ENCODE assay signal across 8 cellular contexts in the genomic region with DNA sequence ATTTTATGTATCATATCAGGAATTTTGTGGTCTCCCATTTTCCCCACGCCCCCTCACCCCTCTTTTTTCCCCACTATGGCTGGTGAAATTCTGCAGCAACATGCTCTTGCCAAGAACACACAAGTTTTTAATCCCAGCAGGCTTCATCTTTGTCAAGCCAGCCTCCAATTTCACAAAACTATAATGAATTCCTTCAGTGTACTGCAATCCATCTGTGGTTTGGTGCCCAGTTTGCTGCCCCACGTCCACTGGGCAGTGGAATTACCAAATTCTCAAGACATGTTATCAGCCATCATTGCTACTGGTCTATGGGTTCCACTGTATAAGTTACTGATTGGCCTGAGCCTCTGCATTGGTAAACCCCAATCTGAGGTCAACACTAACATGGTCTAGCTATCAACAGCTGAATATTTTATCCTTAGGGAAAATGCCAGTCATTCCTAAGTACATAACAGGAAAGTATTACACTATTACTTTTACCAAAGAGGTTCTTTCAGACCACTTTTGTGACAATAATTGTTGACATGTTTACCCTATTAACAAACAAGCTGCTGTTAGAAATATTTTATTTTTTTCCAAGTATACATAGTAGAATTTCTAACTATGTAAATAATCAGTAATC. TPM values are rescaled to one million over a fixed set of nuclear protein-coding genes. Genes with fewer than 3 reads are reported as not detected.
DNase-seq lines count a peak whose midpoint lies in the region; ATAC-seq and TF ChIP-seq lines count a peak whose summit lies in the region.

No MANE protein-coding gene starts in this region.

- peak overlapping the region; percentile 95 to 99 (median 96) for H3K27ac ChIP-seq in transverse colon

- H3K27me3 Mint-ChIP-seq in activated T-cell treated with anti-CD3 and anti-CD28 coated beads, Interleukin-2, amount 50 U/mL, for 4 hours (ENCODE audit: low read depth) = peaks cover 2% of the 10 kb centered on the region
- H3K27me3 Mint-ChIP-seq in brain (peaks cover 13% of the 10 kb centered on the region), mesothelial cell of epicardium (ENCODE audit: low read depth) (no peaks in the 10 kb centered on the region)

- H3K4me3 Mint-ChIP-seq in activated T-cell treated with anti-CD3 and anti-CD28 coated beads, Interleukin-2, amount 50 U/mL, for 4 hours = peak overlapping the region; percentile 7
- H3K4me3 Mint-ChIP-seq in brain (peak overlapping the region; percentile 80 to 100 (median 94)), mesothelial cell of epicardium (no peak overlapping the region)

- intact Hi-C loops in transverse colon (cut with DNase I; ENCODE audit: low total_unique reads) = no loop called here

- peaks cover 15% of the 10 kb centered on the region for H3K36me3 Mint-ChIP-seq in activated T-cell treated with anti-CD3 and anti-CD28 coated beads, Interleukin-2, amount 50 U/mL, for 4 hours (ENCODE audit: insufficient read depth)
- H3K36me3 Mint-ChIP-seq in brain (peaks cover 2% of the 10 kb centered on the region), mesothelial cell of epicardium (no peaks in the 10 kb centered on the region)

- H3K9me3 Mint-ChIP-seq in activated T-cell treated with anti-CD3 and anti-CD28 coated beads, Interleukin-2, amount 50 U/mL, for 4 hours = no peaks in the 10 kb centered on the region
- H3K9me3 Mint-ChIP-seq in brain (peaks cover 0 to 2% (median 0%) of the 10 kb centered on the region in 5 experiments), mesothelial cell of epicardium (no peaks in the 10 kb centered on the region)

- H3K36me3 ChIP-seq in transverse colon = no peaks in the 10 kb centered on the region
- H3K36me3 ChIP-seq in H7 (replicated peaks; ENCODE audit: control insufficient read depth, insufficient read depth, low read length) = no peaks in the 10 kb centered on the region

- no peak for TF ChIP-seq EP300 in transverse colon (IDR thresholded peaks at IDR 0.05; ENCODE audit: low read depth)

- TF ChIP-seq POLR2A in transverse colon (IDR thresholded peaks at IDR 0.05) = no peak

- H3K4me1 ChIP-seq in transverse colon = peaks cover 0 to 22% (median 17%) of the 10 kb centered on the region in 4 donors

- ATAC-seq in activated T-cell treated with anti-CD3 and anti-CD28 coated beads, Interleukin-2, amount 50 U/mL, for 4 hours = no peak
- ATAC-seq in GM18519 (IDR thresholded peaks at IDR 0.05; ENCODE audit: low FRiP score, unreplicated experiment) (no peak), HG02852 (IDR thresholded peaks at IDR 0.05; ENCODE audit: unreplicated experiment) (no peak)

- TF ChIP-seq CTCF in brain (conservative IDR thresholded peaks at IDR 0.05) (no peak), mesothelial cell of epicardium (IDR thresholded peaks at IDR 0.05; ENCODE audit: unreplicated experiment) (no peak), transverse colon (IDR thresholded peaks at IDR 0.05) (no peak)

- H3K27me3 ChIP-seq in transverse colon = no peaks in the 10 kb centered on the region
- H3K27me3 ChIP-seq in H7 (ENCODE audit: control insufficient read depth, insufficient read depth, low read length) = no peaks in the 10 kb centered on the region

- H3K4me3 ChIP-seq in transverse colon = no peak overlapping the region
- H3K4me3 ChIP-seq in H7 (ENCODE audit: insufficient read depth, low read depth, low read length) = no peak overlapping the region

- 60 to 83% methylated on average over 1 to 2 of the region's 2 CpGs for WGBS in transverse colon (ENCODE audit: low coverage in 1 of 2), 2 donors

- in situ Hi-C loops in transverse colon (cut with MboI; ENCODE audit: low pct_ligation_motif_present in 1 of 4, low pct_unique_long_range_greater_than_20kb in 1 of 4, low sequenced_read_pairs in 3 of 4) = no loop called here

- H3K9me3 ChIP-seq in transverse colon = no peaks in the 10 kb centered on the region

- peaks cover 16% of the 10 kb centered on the region for H3K4me1 Mint-ChIP-seq in activated T-cell treated with anti-CD3 and anti-CD28 coated beads, Interleukin-2, amount 50 U/mL, for 4 hours (ENCODE audit: low read depth)
- H3K4me1 Mint-ChIP-seq in brain (peaks cover 27% of the 10 kb centered on the region), mesothelial cell of epicardium (peaks cover 30% of the 10 kb centered on the region)

- H3K27ac Mint-ChIP-seq in brain (peak overlapping the region; percentile 50 to 99 (median 97)), mesothelial cell of epicardium (peak overlapping the region; percentile 98)

- no peak for DNase-seq in activated T-cell treated with anti-CD3 and anti-CD28 coated beads, Interleukin-2, amount 50 U/mL, for 4 hours
- DNase-seq in activated T-cell treated with anti-CD3 and anti-CD28 coated beads, Interleukin-2, amount 50 U/mL, for 1 hour = no peak
- DNase-seq in mesothelial cell of epicardium (ENCODE audit: low spot score in 2 of 2, unreplicated experiment in 2 of 2) (no peak), transverse colon (no peak), H7 (no peak)

RNA-seq across cellular contexts. Expression of a gene that starts 1.7 kb away (rescaled TPM):
- 100 to 1,000 TPM in 1 of 3 donors, 10 to 100 TPM in 2; 96.2 to 105 (median 97.6) TPM for total RNA-seq in activated T-cell treated with anti-CD3 and anti-CD28 coated beads, Interleukin-2, amount 50 U/mL, for 4 hours
- 109 TPM for polyA plus RNA-seq in brain (ENCODE audit: insufficient read depth, low read depth, low replicate concordance)
- total RNA-seq in mesothelial cell of epicardium (149 to 154 TPM (median 150 TPM) in 3 replicates), transverse colon (100 to 1,000 TPM; 148 to 244 (median 221) TPM)
- 59.5 and 69.1 TPM in 2 replicates for total RNA-seq in H7 (2014; rRNA removed; shearing (Covaris generic))
